ENCODE assay signal across 17 cellular contexts in the genomic region with DNA sequence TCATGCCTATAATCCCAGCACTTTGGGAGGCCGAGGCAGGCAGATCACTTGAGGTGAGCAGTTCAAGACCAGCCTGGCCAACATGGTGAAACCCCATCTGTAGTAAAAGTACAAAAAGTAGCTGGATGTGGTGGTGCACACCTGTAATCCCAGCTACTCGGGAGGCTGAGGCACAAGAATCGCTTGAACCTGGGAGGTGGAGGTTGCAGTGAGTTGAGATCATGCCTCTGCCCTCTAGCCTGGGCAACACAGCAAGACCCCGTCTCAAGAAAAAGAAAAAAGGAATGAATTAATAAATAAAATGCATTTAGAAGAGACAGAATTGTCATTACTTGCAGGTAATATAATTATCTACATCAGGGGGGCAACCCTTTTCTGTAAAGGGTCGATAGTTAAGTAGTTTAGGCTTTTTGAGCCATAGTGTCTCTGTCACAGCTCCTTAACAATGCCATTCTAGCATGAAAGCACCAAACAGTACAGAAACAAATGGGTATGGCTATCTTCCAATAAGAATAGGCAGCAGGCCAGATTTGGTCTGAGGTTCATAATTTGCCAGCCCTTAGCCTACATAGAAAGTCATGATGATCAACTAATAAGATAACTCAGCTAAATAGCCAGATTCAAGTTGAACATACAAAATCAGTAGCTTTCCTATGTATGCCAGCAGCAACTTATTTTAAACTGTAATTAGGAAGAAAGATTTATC. TPM values are rescaled to one million over a fixed set of nuclear protein-coding genes. Genes with fewer than 3 reads are reported as not detected.
DNase-seq lines count a peak whose midpoint lies in the region; ATAC-seq and TF ChIP-seq lines count a peak whose summit lies in the region.
"Had no signal": no experiment of that assay in that cellular context is flagged by ENCODE, and none has a peak within 500 bp of the region (broad histone marks: within the 10 kb centered on the region; RNA-seq: fewer than 3 reads in every experiment).

No MANE protein-coding gene starts in this region.

- CTCF ChIA-PET in MCF 10A (lab: Yijun Ruan, JAX): interaction anchor here (1.2 kb wide), 1 partner anchor 9 kb away, joined by 3 read pairs; no protein-coding TSS in a partner anchor

- no peak overlapping the region for H3K4me3 Mint-ChIP-seq in MCF 10A (ENCODE audit: unreplicated experiment)
- H3K4me3 Mint-ChIP-seq: activated CD4-positive, alpha-beta T cell treated with anti-CD3 and anti-CD28 coated beads, Interleukin-2, amount 10 ng/mL, durations not matched to agents 7 days and 5 days; activated T-helper 17 cell treated with anti-CD3 and anti-CD28 coated beads, Interleukin-2, amount 50 U/mL, for 72 hours; T-cell had no signal

- no TSS peak for BruUV-seq in MCF 10A (replicated peaks; lab: Mats Ljungman, UMichigan)

- no peaks in the 10 kb centered on the region for H3K4me1 ChIP-seq in breast epithelium
- H3K4me1 ChIP-seq: uterus had no signal

- H3K27ac Mint-ChIP-seq in MCF 10A (ENCODE audit: low read depth, unreplicated experiment): no peak overlapping the region
- H3K27ac Mint-ChIP-seq: activated CD4-positive, alpha-beta T cell treated with anti-CD3 and anti-CD28 coated beads, Interleukin-2, amount 10 ng/mL, durations not matched to agents 7 days and 5 days; activated T-helper 17 cell treated with anti-CD3 and anti-CD28 coated beads, Interleukin-2, amount 50 U/mL, for 72 hours; T-cell had no signal

- H3K27ac ChIP-seq in breast epithelium: no peak overlapping the region
- H3K27ac ChIP-seq: lower lobe of right lung, uterus had no signal

- ATAC-seq in SK-N-SH treated with all-trans-retinoic acid at 6 μM for 48 hours (peak; percentile 80), HG03135 (IDR thresholded peaks at IDR 0.05; ENCODE audit: unreplicated experiment) (no peak)
- ATAC-seq: activated T-helper 17 cell treated with anti-CD3 and anti-CD28 coated beads, Interleukin-2, amount 50 U/mL, for 72 hours; lower lobe of right lung; T-cell had no signal

- H3K9me3 ChIP-seq in breast epithelium (no peaks in the 10 kb centered on the region), MG63 (no peaks in the 10 kb centered on the region)
- H3K9me3 ChIP-seq: lower lobe of right lung, uterus had no signal

- H3K36me3 ChIP-seq in breast epithelium: no peaks in the 10 kb centered on the region
- H3K36me3 ChIP-seq in MG63: peaks cover 26% of the 10 kb centered on the region
- H3K36me3 ChIP-seq: uterus had no signal

- POLR2A ChIA-PET in MCF 10A (lab: Yijun Ruan, JAX): interaction anchor here (0.7 to 1.0 kb wide), 3 partner anchors 57 to 209 kb away, joined by 3 to 4 read pairs (median 3); a partner anchor contains a TSS

- H3K27me3 Mint-ChIP-seq in MCF 10A (ENCODE audit: insufficient read depth, unreplicated experiment): no peaks in the 10 kb centered on the region
- H3K27me3 Mint-ChIP-seq: activated CD4-positive, alpha-beta T cell treated with anti-CD3 and anti-CD28 coated beads, Interleukin-2, amount 10 ng/mL, durations not matched to agents 7 days and 5 days; activated T-helper 17 cell treated with anti-CD3 and anti-CD28 coated beads, Interleukin-2, amount 50 U/mL, for 72 hours; T-cell had no signal

- no peak overlapping the region for H3K4me3 ChIP-seq in breast epithelium
- no peak overlapping the region for H3K4me3 ChIP-seq in fibroblast of the aortic adventitia (ENCODE audit: low read depth, low read length)
- no peak overlapping the region for H3K4me3 ChIP-seq in MG63
- H3K4me3 ChIP-seq: lower lobe of right lung, uterus had no signal

- TF ChIP-seq CTCF in MCF 10A (IDR thresholded peaks at IDR 0.05; ENCODE audit: unreplicated experiment) (no peak), breast epithelium (IDR thresholded peaks at IDR 0.05) (no peak), fibroblast of the aortic adventitia (IDR thresholded peaks at IDR 0.05; ENCODE audit: insufficient read depth, low read length) (no peak)

- peaks cover 7% of the 10 kb centered on the region for H3K9me3 Mint-ChIP-seq in MCF 10A (ENCODE audit: unreplicated experiment)
- H3K9me3 Mint-ChIP-seq: activated CD4-positive, alpha-beta T cell treated with anti-CD3 and anti-CD28 coated beads, Interleukin-2, amount 10 ng/mL, durations not matched to agents 7 days and 5 days; activated T-helper 17 cell treated with anti-CD3 and anti-CD28 coated beads, Interleukin-2, amount 50 U/mL, for 72 hours; T-cell had no signal

- peaks cover 52% of the 10 kb centered on the region for H3K36me3 Mint-ChIP-seq in MCF 10A (ENCODE audit: insufficient read depth, unreplicated experiment)

- H3K27me3 ChIP-seq in breast epithelium (no peaks in the 10 kb centered on the region), MG63 (no peaks in the 10 kb centered on the region)
- H3K27me3 ChIP-seq: uterus had no signal

- H3K4me1 Mint-ChIP-seq in MCF 10A (ENCODE audit: insufficient read depth, unreplicated experiment): peaks cover 17% of the 10 kb centered on the region

- peak; percentile 17 for DNase-seq in MCF 10A (ENCODE audit: unreplicated experiment)
- no peak for DNase-seq in breast epithelium (ENCODE audit: low spot score in 2 of 2)
- DNase-seq in fibroblast of the aortic adventitia (ENCODE audit: low read depth): peak; percentile 67
- no peak for DNase-seq in NCI-H510A (lab: John Stamatoyannopoulos, UW)
- DNase-seq in MG63: no peak
- DNase-seq in cardiac septum (ENCODE audit: low spot score): no peak
- DNase-seq: activated CD4-positive, alpha-beta T cell treated with anti-CD3 and anti-CD28 coated beads, Interleukin-2, amount 10 ng/mL, durations not matched to agents 7 days and 5 days; AML-193; H7; lower lobe of right lung; NCI-H1436 treated with DMSO at 0.1 percent for 48 hours; stimulated activated CD4-positive, alpha-beta T cell treated with anti-CD3 and anti-CD28 coated beads, Interleukin-1b, Interleukin-23, amount 100 ng/mL, for 48 hours; T-cell; uterus had no signal

- intact Hi-C loops in MCF 10A (cut with micrococcal nuclease) (no loop called here), breast epithelium (cut with DNase I; ENCODE audit: low total_unique reads) (no loop called here), cardiac septum (cut with DNase I) (loop anchor here (10.0 kb wide), 1 partner anchor 46 kb away; no protein-coding TSS in a partner anchor)

- no peak for TF ChIP-seq POLR2A in breast epithelium (IDR thresholded peaks at IDR 0.05)

TF ChIP-seq in SK-N-SH treated with all-trans-retinoic acid at 6 μM for 48 hours, 23 proteins besides CTCF, POLR2A, EP300 and RAD21 (continues in another document):
- TF ChIP-seq BACH2 (CRISPR knock-in tag; IDR thresholded peaks at IDR 0.05; ENCODE audit: borderline replicate concordance) (no peak), CSDC2 (CRISPR knock-in tag; IDR thresholded peaks at IDR 0.05) (no peak), ZFP30 (CRISPR knock-in tag; IDR thresholded peaks at IDR 0.05) (no peak), ZC3H10 (CRISPR knock-in tag; IDR thresholded peaks at IDR 0.05) (no peak), ISL1 (CRISPR knock-in tag; IDR thresholded peaks at IDR 0.05) (no peak), ZNF8 (CRISPR knock-in tag; IDR thresholded peaks at IDR 0.05) (no peak), GLIS3 (CRISPR knock-in tag; IDR thresholded peaks at IDR 0.05) (no peak)
- TF ChIP-seq, protein P1, sequence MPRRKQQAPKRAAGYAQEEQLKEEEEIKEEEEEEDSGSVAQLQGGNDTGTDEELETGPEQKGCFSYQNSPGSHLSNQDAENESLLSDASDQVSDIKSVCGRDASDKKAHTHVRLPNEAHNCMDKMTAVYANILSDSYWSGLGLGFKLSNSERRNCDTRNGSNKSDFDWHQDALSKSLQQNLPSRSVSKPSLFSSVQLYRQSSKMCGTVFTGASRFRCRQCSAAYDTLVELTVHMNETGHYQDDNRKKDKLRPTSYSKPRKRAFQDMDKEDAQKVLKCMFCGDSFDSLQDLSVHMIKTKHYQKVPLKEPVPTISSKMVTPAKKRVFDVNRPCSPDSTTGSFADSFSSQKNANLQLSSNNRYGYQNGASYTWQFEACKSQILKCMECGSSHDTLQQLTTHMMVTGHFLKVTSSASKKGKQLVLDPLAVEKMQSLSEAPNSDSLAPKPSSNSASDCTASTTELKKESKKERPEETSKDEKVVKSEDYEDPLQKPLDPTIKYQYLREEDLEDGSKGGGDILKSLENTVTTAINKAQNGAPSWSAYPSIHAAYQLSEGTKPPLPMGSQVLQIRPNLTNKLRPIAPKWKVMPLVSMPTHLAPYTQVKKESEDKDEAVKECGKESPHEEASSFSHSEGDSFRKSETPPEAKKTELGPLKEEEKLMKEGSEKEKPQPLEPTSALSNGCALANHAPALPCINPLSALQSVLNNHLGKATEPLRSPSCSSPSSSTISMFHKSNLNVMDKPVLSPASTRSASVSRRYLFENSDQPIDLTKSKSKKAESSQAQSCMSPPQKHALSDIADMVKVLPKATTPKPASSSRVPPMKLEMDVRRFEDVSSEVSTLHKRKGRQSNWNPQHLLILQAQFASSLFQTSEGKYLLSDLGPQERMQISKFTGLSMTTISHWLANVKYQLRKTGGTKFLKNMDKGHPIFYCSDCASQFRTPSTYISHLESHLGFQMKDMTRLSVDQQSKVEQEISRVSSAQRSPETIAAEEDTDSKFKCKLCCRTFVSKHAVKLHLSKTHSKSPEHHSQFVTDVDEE (CRISPR knock-in tag; IDR thresholded peaks at IDR 0.05): no peak
- TF ChIP-seq, protein P2, sequence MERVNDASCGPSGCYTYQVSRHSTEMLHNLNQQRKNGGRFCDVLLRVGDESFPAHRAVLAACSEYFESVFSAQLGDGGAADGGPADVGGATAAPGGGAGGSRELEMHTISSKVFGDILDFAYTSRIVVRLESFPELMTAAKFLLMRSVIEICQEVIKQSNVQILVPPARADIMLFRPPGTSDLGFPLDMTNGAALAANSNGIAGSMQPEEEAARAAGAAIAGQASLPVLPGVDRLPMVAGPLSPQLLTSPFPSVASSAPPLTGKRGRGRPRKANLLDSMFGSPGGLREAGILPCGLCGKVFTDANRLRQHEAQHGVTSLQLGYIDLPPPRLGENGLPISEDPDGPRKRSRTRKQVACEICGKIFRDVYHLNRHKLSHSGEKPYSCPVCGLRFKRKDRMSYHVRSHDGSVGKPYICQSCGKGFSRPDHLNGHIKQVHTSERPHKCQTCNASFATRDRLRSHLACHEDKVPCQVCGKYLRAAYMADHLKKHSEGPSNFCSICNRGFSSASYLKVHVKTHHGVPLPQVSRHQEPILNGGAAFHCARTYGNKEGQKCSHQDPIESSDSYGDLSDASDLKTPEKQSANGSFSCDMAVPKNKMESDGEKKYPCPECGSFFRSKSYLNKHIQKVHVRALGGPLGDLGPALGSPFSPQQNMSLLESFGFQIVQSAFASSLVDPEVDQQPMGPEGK (CRISPR knock-in tag; IDR thresholded peaks at IDR 0.05; ENCODE audit: borderline replicate concordance): no peak

RNA-seq across cellular contexts. Expression of a gene that starts 56.8 kb away (rescaled TPM):
- total RNA-seq in MCF 10A (2022): 35.2 and 37.4 TPM in 2 replicates
- total RNA-seq in breast epithelium: 10 to 100 TPM; 19.4 to 26.5 (median 20.3) TPM
- total RNA-seq in fibroblast of the aortic adventitia (ENCODE audit: low replicate concordance): 12.2 and 19.3 TPM in 2 replicates
- total RNA-seq in MG63 (2014; rRNA removed; shearing (Covaris generic); ENCODE audit: low replicate concordance): 2.5 and 10.6 TPM in 2 replicates
- 23.5 TPM for total RNA-seq in cardiac septum

Comparison
In these comparisons a context has a peak if more than half of its experiments do, and no peak if none do; other contexts are left out.
1. DNase-seq: peak in MCF 10A (single experiment) and fibroblast of the aortic adventitia (single experiment); none in breast epithelium (0 of 2), NCI-H510A (single experiment), MG63 (single experiment) and cardiac septum (single experiment).